In the genomic region with DNA sequence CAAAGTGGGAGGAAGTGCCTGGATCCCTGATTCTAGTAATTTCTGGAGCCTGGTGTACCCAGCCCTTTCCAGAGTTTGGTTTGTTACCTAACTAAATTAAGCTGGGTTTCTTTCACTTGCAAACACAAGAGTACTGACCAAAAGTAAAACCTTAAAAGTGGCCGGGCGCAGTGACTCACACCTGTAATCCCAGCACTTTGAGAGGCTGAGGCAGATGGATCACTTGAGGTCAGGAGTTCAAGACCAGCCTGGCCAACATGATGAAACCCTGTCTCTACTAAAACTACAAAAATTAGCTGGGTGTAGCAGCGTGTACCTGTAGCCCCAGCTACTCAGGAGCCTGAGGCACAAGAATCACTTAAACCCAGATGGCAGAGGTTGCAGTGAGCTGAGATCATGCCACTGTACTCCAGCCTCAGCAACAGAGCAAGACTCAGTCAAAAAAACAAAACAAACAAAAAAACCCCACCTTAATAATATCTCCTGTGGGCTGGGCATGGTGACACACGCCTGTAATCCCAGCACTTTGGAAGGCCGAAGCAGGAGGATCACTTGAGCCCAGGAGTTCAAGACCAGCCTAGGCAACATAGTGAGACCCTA, we compare ENCODE assay signal across 1 cellular context.
TF ChIP-seq lines count a peak whose summit lies in the region.

No MANE protein-coding gene starts in this region.

TF ChIP-seq in HCT116, 20 proteins besides CTCF, POLR2A, EP300 and RAD21:
- TF ChIP-seq TCF7L2 (IDR thresholded peaks at IDR 0.05; ENCODE audit: borderline replicate concordance, extremely low read depth, insufficient read depth, insufficient read length) = peak; percentile 66
- TF ChIP-seq POLR2AphosphoS5 (IDR thresholded peaks at IDR 0.05; ENCODE audit: low read depth, low read length) = 0 out of 2 replicates have a peak, but pooled peaks have one; percentile 30
